ENCODE assay signal across 10 cellular contexts in the genomic region with DNA sequence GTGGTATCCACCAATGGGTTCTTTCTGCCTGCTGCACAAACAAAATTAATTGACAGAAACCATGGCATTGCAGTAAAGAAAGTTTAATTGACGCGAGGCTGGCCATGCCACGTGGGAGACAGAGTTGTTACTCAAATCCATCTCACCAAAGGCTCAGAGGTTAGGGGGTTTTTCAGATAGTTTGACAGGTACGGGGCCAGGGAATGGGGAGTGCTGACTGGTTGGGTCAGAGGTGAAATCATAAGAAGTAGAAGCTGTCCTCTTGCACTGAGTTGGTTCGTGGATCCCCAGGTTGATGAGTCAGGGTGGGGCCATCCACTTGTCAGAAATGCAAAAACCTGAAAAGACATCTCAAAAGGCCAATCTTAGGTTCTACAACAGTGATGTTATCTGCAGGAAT. TPM values are rescaled to one million over a fixed set of nuclear protein-coding genes. Genes with fewer than 3 reads are reported as not detected.
DNase-seq lines count a peak whose midpoint lies in the region; ATAC-seq and FAIRE-seq lines count a peak whose summit lies in the region.
"Had no signal": no experiment of that assay in that cellular context is flagged by ENCODE, and none has a peak within 500 bp of the region (broad histone marks: within the 10 kb centered on the region; RNA-seq: fewer than 3 reads in every experiment).

No MANE protein-coding gene starts in this region.

- no peaks in the 10 kb centered on the region for H3K27me3 Mint-ChIP-seq in activated CD4-positive, alpha-beta T cell treated with anti-CD3 and anti-CD28 coated beads, Interleukin-2, amount 10 ng/mL, durations not matched to agents 24 days and 14 days
- no peaks in the 10 kb centered on the region for H3K27me3 Mint-ChIP-seq in stimulated activated memory B cell treated with anti-CD40 and anti-IgM and Interleukin-4, amounts not matched to agents 10 μg/mL and 1 μg/mL and 100 μg/mL, for 72 hours

- H3K36me3 ChIP-seq in mesendoderm (ENCODE audit: control insufficient read depth, insufficient read depth, low read length): no peaks in the 10 kb centered on the region

- no peak overlapping the region for H2BK5ac ChIP-seq in mesendoderm (ENCODE audit: low read length)

- peak overlapping the region; percentile 94 for H3K27ac Mint-ChIP-seq in activated CD4-positive, alpha-beta T cell treated with anti-CD3 and anti-CD28 coated beads, Interleukin-2, amount 10 ng/mL, durations not matched to agents 24 days and 14 days
- H3K27ac Mint-ChIP-seq in stimulated activated memory B cell treated with anti-CD40 and anti-IgM and Interleukin-4, amounts not matched to agents 10 μg/mL and 1 μg/mL and 100 μg/mL, for 72 hours: peak overlapping the region; percentile 84

- H3K4me3 ChIP-seq in mesendoderm (ENCODE audit: low read length): no peak overlapping the region

- peak overlapping the region; percentile 97 for H3K4me3 Mint-ChIP-seq in activated CD4-positive, alpha-beta T cell treated with anti-CD3 and anti-CD28 coated beads, Interleukin-2, amount 10 ng/mL, durations not matched to agents 24 days and 14 days
- H3K4me3 Mint-ChIP-seq in stimulated activated memory B cell treated with anti-CD40 and anti-IgM and Interleukin-4, amounts not matched to agents 10 μg/mL and 1 μg/mL and 100 μg/mL, for 72 hours: peak overlapping the region; percentile 58

- no peaks in the 10 kb centered on the region for H3K4me1 ChIP-seq in mesendoderm (ENCODE audit: control insufficient read depth, low read depth, low read length)

- no peak for FAIRE-seq in frontal cortex (lab: Jason Lieb, UNC)

- H2BK120ac ChIP-seq in mesendoderm (ENCODE audit: low read depth, low read length): no peak overlapping the region

- H3K27me3 ChIP-seq in mesendoderm (ENCODE audit: insufficient read depth, low read length, poor library complexity): no peaks in the 10 kb centered on the region

- intact Hi-C loops in activated CD4-positive, alpha-beta T cell treated with anti-CD3 and anti-CD28 coated beads, Interleukin-2, amount 10 ng/mL, durations not matched to agents 24 days and 14 days (cut with micrococcal nuclease): no loop called here

- peaks cover 2% of the 10 kb centered on the region for H3K79me1 ChIP-seq in mesendoderm (ENCODE audit: low read length)

- H2BK15ac ChIP-seq in mesendoderm (replicated peaks; ENCODE audit: low read depth): no peak overlapping the region

- H3K18ac ChIP-seq in mesendoderm (ENCODE audit: low read length): no peak overlapping the region

- no peak overlapping the region for H3K4ac ChIP-seq in mesendoderm (ENCODE audit: low read depth, low read length)

- no peak overlapping the region for H3K9ac ChIP-seq in mesendoderm (ENCODE audit: low read length)

- no peak for ATAC-seq in stimulated activated memory B cell treated with anti-CD40 and anti-IgM and Interleukin-4, amounts not matched to agents 10 μg/mL and 1 μg/mL and 100 μg/mL, for 72 hours

- no peak overlapping the region for H2AK5ac ChIP-seq in mesendoderm (ENCODE audit: low read length)

- no peak overlapping the region for H3K56ac ChIP-seq in mesendoderm (ENCODE audit: low read length)

- H4K8ac ChIP-seq in mesendoderm (ENCODE audit: low read depth, low read length): no peak overlapping the region

- H3K27ac ChIP-seq in mesendoderm (ENCODE audit: low read depth, low read length): no peak overlapping the region

- peaks cover 6% of the 10 kb centered on the region for H3K79me2 ChIP-seq in mesendoderm (ENCODE audit: control insufficient read depth, insufficient read depth, low read length)

- no peak for DNase-seq in activated CD4-positive, alpha-beta T cell treated with anti-CD3 and anti-CD28 coated beads, Interleukin-2, amount 10 ng/mL, durations not matched to agents 24 days and 14 days
- DNase-seq in activated CD4-positive, alpha-beta T cell treated with anti-CD3 and anti-CD28 coated beads for 1 hour: no peak
- peak; percentile 61 for DNase-seq in activated CD8-positive, alpha-beta memory T cell treated with anti-CD3 and anti-CD28 coated beads, Interleukin-2, amount 50 U/mL, for 48 hours
- DNase-seq in mesendoderm (peak; percentile 21), frontal cortex (ENCODE audit: low spot score in 2 of 2) (no peak), SK-N-DZ (ENCODE audit: low spot score) (no peak), AG08396 (ENCODE audit: low spot score) (no peak)
- DNase-seq: activated gamma-delta T cell treated with Interleukin-2 at 50 U/mL for 16 hours, HCEC 1CT had no signal

- H3K4me2 ChIP-seq in mesendoderm (ENCODE audit: low read length): no peak overlapping the region

- no CpG with 5 or more reads among the region's 5 CpGs for whole genome bisulfite sequencing in mesendoderm (ENCODE audit: extremely low coverage, insufficient coverage, low lambda C conversion rate)

- no peak overlapping the region for H4K5ac ChIP-seq in mesendoderm (ENCODE audit: low read length)

- H3K36me3 Mint-ChIP-seq in activated CD4-positive, alpha-beta T cell treated with anti-CD3 and anti-CD28 coated beads, Interleukin-2, amount 10 ng/mL, durations not matched to agents 24 days and 14 days (ENCODE audit: low read depth): peaks cover 6% of the 10 kb centered on the region
- no peaks in the 10 kb centered on the region for H3K36me3 Mint-ChIP-seq in stimulated activated memory B cell treated with anti-CD40 and anti-IgM and Interleukin-4, amounts not matched to agents 10 μg/mL and 1 μg/mL and 100 μg/mL, for 72 hours

- H3K4me1 Mint-ChIP-seq in activated CD4-positive, alpha-beta T cell treated with anti-CD3 and anti-CD28 coated beads, Interleukin-2, amount 10 ng/mL, durations not matched to agents 24 days and 14 days: peaks cover 17% of the 10 kb centered on the region
- H3K4me1 Mint-ChIP-seq in stimulated activated memory B cell treated with anti-CD40 and anti-IgM and Interleukin-4, amounts not matched to agents 10 μg/mL and 1 μg/mL and 100 μg/mL, for 72 hours: peaks cover 24% of the 10 kb centered on the region

- H3K23ac ChIP-seq in mesendoderm (ENCODE audit: low read length): no peak overlapping the region

- no peaks in the 10 kb centered on the region for H3K9me3 Mint-ChIP-seq in activated CD4-positive, alpha-beta T cell treated with anti-CD3 and anti-CD28 coated beads, Interleukin-2, amount 10 ng/mL, durations not matched to agents 24 days and 14 days
- H3K9me3 Mint-ChIP-seq in stimulated activated memory B cell treated with anti-CD40 and anti-IgM and Interleukin-4, amounts not matched to agents 10 μg/mL and 1 μg/mL and 100 μg/mL, for 72 hours: no peaks in the 10 kb centered on the region

RNA-seq across cellular contexts. Expression of a gene that starts 0.9 kb away (rescaled TPM):
- total RNA-seq in activated CD4-positive, alpha-beta T cell treated with anti-CD3 and anti-CD28 coated beads, Interleukin-2, amount 10 ng/mL, durations not matched to agents 24 days and 14 days: 24.0 and 24.2 TPM in 2 replicates
- 46.4 TPM for polyA plus RNA-seq in mesendoderm (2013, experiment 1 of 2)
- polyA plus RNA-seq in mesendoderm (2013, experiment 2 of 2): 47.4 TPM
- 44.0 TPM for total RNA-seq in frontal cortex
- 26.7 and 29.7 TPM in 2 replicates for polyA plus RNA-seq in SK-N-DZ (2014; cell fraction: cytosol; rRNA removed)
- polyA plus RNA-seq in SK-N-DZ (2014; cell fraction: nucleus; rRNA removed): 24.8 and 35.0 TPM in 2 replicates

RNA-seq across cellular contexts. Expression of a gene that starts 37.9 kb away (rescaled TPM):
- total RNA-seq in activated CD4-positive, alpha-beta T cell treated with anti-CD3 and anti-CD28 coated beads, Interleukin-2, amount 10 ng/mL, durations not matched to agents 24 days and 14 days: 30.8 and 33.9 TPM in 2 replicates
- 28.7 TPM for polyA plus RNA-seq in mesendoderm (2013, experiment 1 of 2)
- 27.1 TPM for polyA plus RNA-seq in mesendoderm (2013, experiment 2 of 2)
- 30.6 TPM for total RNA-seq in frontal cortex
- polyA plus RNA-seq in SK-N-DZ (2014; cell fraction: cytosol; rRNA removed): 29.6 TPM in 2 replicates
- 11.9 and 16.0 TPM in 2 replicates for polyA plus RNA-seq in SK-N-DZ (2014; cell fraction: nucleus; rRNA removed)

RNA-seq across cellular contexts. Expression of a gene that starts 38.3 kb away (rescaled TPM):
- total RNA-seq in activated CD4-positive, alpha-beta T cell treated with anti-CD3 and anti-CD28 coated beads, Interleukin-2, amount 10 ng/mL, durations not matched to agents 24 days and 14 days: 50.8 and 50.9 TPM in 2 replicates
- 14.8 TPM for polyA plus RNA-seq in mesendoderm (2013, experiment 1 of 2)
- 15.0 TPM for polyA plus RNA-seq in mesendoderm (2013, experiment 2 of 2)
- total RNA-seq in frontal cortex: 92.9 TPM
- 7.6 and 9.6 TPM in 2 replicates for polyA plus RNA-seq in SK-N-DZ (2014; cell fraction: cytosol; rRNA removed)
- 14.1 and 18.4 TPM in 2 replicates for polyA plus RNA-seq in SK-N-DZ (2014; cell fraction: nucleus; rRNA removed)

Comparison
In these comparisons a context has a peak if more than half of its experiments do, and no peak if none do; other contexts are left out.
1. DNase-seq: peak in activated CD8-positive, alpha-beta memory T cell treated with anti-CD3 and anti-CD28 coated beads, Interleukin-2, amount 50 U/mL, for 48 hours (single experiment) and mesendoderm (single experiment); none in activated CD4-positive, alpha-beta T cell treated with anti-CD3 and anti-CD28 coated beads, Interleukin-2, amount 10 ng/mL, durations not matched to agents 24 days and 14 days (single experiment), activated CD4-positive, alpha-beta T cell treated with anti-CD3 and anti-CD28 coated beads for 1 hour (single experiment), frontal cortex (0 of 2), SK-N-DZ (single experiment) and AG08396 (single experiment).